Comparison of ENCODE assay signal across 11 cellular contexts in genomic region chrX:154046262-154046771, GRCh38. TPM values are rescaled to one million over a fixed set of nuclear protein-coding genes. Genes with fewer than 3 reads are reported as not detected.
DNase-seq lines count a peak whose midpoint lies in the region; ATAC-seq lines count a peak whose summit lies in the region.
"Had no signal": no experiment of that assay in that cellular context is flagged by ENCODE, and none has a peak within 500 bp of the region (broad histone marks: within the 10 kb centered on the region; RNA-seq: fewer than 3 reads in every experiment).

No MANE protein-coding gene starts in this region.

- H3K9me3 ChIP-seq in thymus (ENCODE audit: control insufficient read depth): no peaks in the 10 kb centered on the region
- H3K9me3 ChIP-seq: BLaER1 had no signal

- DNase-seq in NCI-H2107 treated with DMSO at 0.1 percent for 48 hours (lab: John Stamatoyannopoulos, UW; ENCODE audit: unreplicated experiment) (peak; percentile 18), NCI-H2107 (lab: John Stamatoyannopoulos, UW) (no peak), brain pericyte (ENCODE audit: low read depth, low spot score) (peak; percentile 44), left lobe of liver (ENCODE audit: low spot score) (no peak), NCI-H1092 treated with DMSO at 0.1 percent for 48 hours (lab: John Stamatoyannopoulos, UW) (no peak), ureter (ENCODE audit: low spot score) (no peak)
- no peak for DNase-seq in activated CD4-positive, alpha-beta T cell treated with anti-CD3 and anti-CD28 coated beads, Interleukin-2, amount 50 U/mL, for 1 hour
- DNase-seq: naive thymus-derived CD8-positive, alpha-beta T cell; NCI-H748 treated with DMSO at 0.1 percent for 48 hours had no signal

- no peak overlapping the region for H3K4me3 ChIP-seq in thymus (ENCODE audit: low read length)
- H3K4me3 ChIP-seq: BLaER1 had no signal

- peaks cover 25% of the 10 kb centered on the region for H3K36me3 ChIP-seq in thymus (ENCODE audit: control insufficient read depth, insufficient read depth)

- H3K27me3 ChIP-seq in thymus (ENCODE audit: control insufficient read depth, insufficient read depth): no peaks in the 10 kb centered on the region

- H3K4me1 ChIP-seq in thymus (ENCODE audit: control insufficient read depth, insufficient read depth, low read length): no peaks in the 10 kb centered on the region

- ATAC-seq in left lobe of liver: peak; percentile 16
- ATAC-seq: naive thymus-derived CD8-positive, alpha-beta T cell had no signal

- H3K27ac ChIP-seq in thymus (ENCODE audit: low read depth): peak overlapping the region; percentile 18
- H3K27ac ChIP-seq: BLaER1 had no signal

- WGBS in thymus: 94% methylated on average over 8 of the region's 8 CpGs

RNA-seq across cellular contexts. Expression of gene IRAK1, which starts 26.6 kb away (rescaled TPM):
- 58.4 TPM for total RNA-seq in left lobe of liver
- 44.0 TPM for polyA plus RNA-seq in thymus
- 103 TPM for total RNA-seq in ureter

RNA-seq across cellular contexts. Expression of gene MECP2, which starts 51.2 kb away (rescaled TPM):
- total RNA-seq in left lobe of liver (13.9 TPM), ureter (105 TPM)
- 24.6 TPM for polyA plus RNA-seq in thymus

Comparison
In these comparisons a context has a peak if more than half of its experiments do, and no peak if none do; other contexts are left out.
1. DNase-seq: peak in NCI-H2107 treated with DMSO at 0.1 percent for 48 hours (single experiment) and brain pericyte (single experiment); none in NCI-H2107 (single experiment), left lobe of liver (single experiment), NCI-H1092 treated with DMSO at 0.1 percent for 48 hours (single experiment), activated CD4-positive, alpha-beta T cell treated with anti-CD3 and anti-CD28 coated beads, Interleukin-2, amount 50 U/mL, for 1 hour (single experiment) and ureter (single experiment).